In genomic region chr12:11836282-11836963, GRCh38 we compare ENCODE assay signal across 8 cellular contexts.
A peak's percentile ranks its signal among the peaks of the same experiment; 100 is the strongest.
DNase-seq lines count a peak whose midpoint lies in the region; ATAC-seq and TF ChIP-seq lines count a peak whose summit lies in the region.

No MANE protein-coding gene starts in this region.

- no peaks in the 10 kb centered on the region for H3K4me1 ChIP-seq in naive thymus-derived CD4-positive, alpha-beta T cell (ENCODE audit: control insufficient read depth in 2 of 2, insufficient read depth in 2 of 2, low read length in 2 of 2)
- peaks cover 0 to 6% of the 10 kb centered on the region in 2 experiments; a peak in 2 of 4 replicates for H3K4me1 ChIP-seq in SK-N-SH (ENCODE audit: control insufficient read depth in 1 of 2, insufficient read depth in 2 of 2, low read depth in 1 of 2, low read length in 1 of 2)

- H3K4me3 ChIP-seq in GM12864 (ENCODE audit: low read depth, low read length) (no peak overlapping the region; the same call in 1 of the 2 replicates), SK-N-SH (ENCODE audit: low read depth in 2 of 2, low read length in 1 of 2) (no peak overlapping the region)
- no peak overlapping the region for H3K4me3 ChIP-seq in naive thymus-derived CD4-positive, alpha-beta T cell (ENCODE audit: low read length)

- in situ Hi-C loops in ACHN (cut with HindIII; ENCODE audit: low pct_ligation_motif_present, low pct_unique_long_range_greater_than_20kb, low sequenced_read_pairs): no loop called here

- no peak for TF ChIP-seq RAD21 in SK-N-SH (IDR thresholded peaks at IDR 0.05; ENCODE audit: low read length)

- no peak for TF ChIP-seq CTCF in GM12864 (IDR thresholded peaks at IDR 0.05; ENCODE audit: low read depth, low read length, missing control alignments)
- TF ChIP-seq CTCF in SK-N-SH (IDR thresholded peaks at IDR 0.05): no peak

- H2AFZ ChIP-seq in SK-N-SH (ENCODE audit: low read depth): no peak overlapping the region

- intact Hi-C loops in naive thymus-derived CD4-positive, alpha-beta T cell (cut with micrococcal nuclease): loop anchor here in 1 of 2 donors (5.0 to 10.0 kb wide), 4 partner anchors 121 to 196 kb away; no protein-coding TSS in a partner anchor

- no peak for TF ChIP-seq EP300 in SK-N-SH (IDR thresholded peaks at IDR 0.05; ENCODE audit: borderline replicate concordance in 1 of 2, low read depth in 1 of 2, low read length in 1 of 2)

- peaks cover 0 to 11% (median 0%) of the 10 kb centered on the region in 3 experiments for H3K36me3 ChIP-seq in naive thymus-derived CD4-positive, alpha-beta T cell (ENCODE audit: control insufficient read depth in 2 of 3, insufficient read depth in 3 of 3, low read length in 3 of 3)
- peaks cover 10 to 15% of the 10 kb centered on the region in 2 experiments for H3K36me3 ChIP-seq in SK-N-SH (replicated peaks in 1 of 2; ENCODE audit: control insufficient read depth in 1 of 2, insufficient read depth in 2 of 2, low read length in 1 of 2)

- ATAC-seq in GM21390 (IDR thresholded peaks at IDR 0.05; ENCODE audit: unreplicated experiment) (peak; percentile 88), HG03575 (IDR thresholded peaks at IDR 0.05; ENCODE audit: extremely low read depth, insufficient number of reproducible peaks, low FRiP score, unreplicated experiment) (peak; percentile 72)
- ATAC-seq in naive thymus-derived CD4-positive, alpha-beta T cell: peak; percentile 79

- peak overlapping the region in 1 of 10 donors; percentile 79 for H3K4me3 Mint-ChIP-seq in naive thymus-derived CD4-positive, alpha-beta T cell

- peak overlapping the region in 3 of 9 donors; percentile 12 to 81 (median 61) for H3K27ac Mint-ChIP-seq in naive thymus-derived CD4-positive, alpha-beta T cell

- H3K9me3 ChIP-seq in naive thymus-derived CD4-positive, alpha-beta T cell (ENCODE audit: control insufficient read depth in 2 of 3, low read length in 3 of 3): no peaks in the 10 kb centered on the region
- no peaks in the 10 kb centered on the region for H3K9me3 ChIP-seq in SK-N-SH

- no peaks in the 10 kb centered on the region for H3K79me2 ChIP-seq in SK-N-SH (ENCODE audit: insufficient read depth)

- no peak overlapping the region for H3K9ac ChIP-seq in SK-N-SH

- no peaks in the 10 kb centered on the region for H3K27me3 Mint-ChIP-seq in naive thymus-derived CD4-positive, alpha-beta T cell

- no peaks in the 10 kb centered on the region for H3K9me3 Mint-ChIP-seq in naive thymus-derived CD4-positive, alpha-beta T cell

- 92% methylated on average over 11 of the region's 11 CpGs for WGBS in SK-N-SH (ENCODE audit: low lambda C conversion rate)

- H3F3A ChIP-seq in SK-N-SH (replicated peaks; ENCODE audit: insufficient read depth): peaks cover 5% of the 10 kb centered on the region

- H3K4me1 Mint-ChIP-seq in naive thymus-derived CD4-positive, alpha-beta T cell: peaks cover 8 to 54% (median 26%) of the 10 kb centered on the region in 7 donors

- H3K36me3 Mint-ChIP-seq in naive thymus-derived CD4-positive, alpha-beta T cell: peaks cover 9 to 55% (median 38%) of the 10 kb centered on the region in 5 donors

- POLR2A ChIA-PET in naive thymus-derived CD4-positive, alpha-beta T cell (lab: Charles Lee): interaction anchor here (0.8 kb wide), 1 partner anchor 1961 kb away, joined by 3 read pairs; no protein-coding TSS in a partner anchor
- POLR2A ChIA-PET in SK-N-SH (lab: Yijun Ruan, JAX): no interaction called here

- no peaks in the 10 kb centered on the region for H4K20me1 ChIP-seq in SK-N-SH (ENCODE audit: insufficient read depth)

- H3K9me2 ChIP-seq in SK-N-SH: no peaks in the 10 kb centered on the region

- H3K4me2 ChIP-seq in SK-N-SH: no peak overlapping the region

- H3K27ac ChIP-seq in naive thymus-derived CD4-positive, alpha-beta T cell (ENCODE audit: low read depth, low read length): no peak overlapping the region
- H3K27ac ChIP-seq in SK-N-SH (ENCODE audit: low read depth in 2 of 2, low read length in 1 of 2): no peak overlapping the region

- no peaks in the 10 kb centered on the region for H3K27me3 ChIP-seq in naive thymus-derived CD4-positive, alpha-beta T cell (ENCODE audit: control insufficient read depth in 2 of 2, insufficient read depth in 2 of 2, low read length in 2 of 2)
- H3K27me3 ChIP-seq in SK-N-SH (ENCODE audit: insufficient read depth): no peaks in the 10 kb centered on the region

- DNase-seq in GM12864 (ENCODE audit: low read depth) (peak; percentile 98), activated T-cell treated with anti-CD3 and anti-CD28 coated beads for 48 hours (ENCODE audit: low read depth) (peak; percentile 64), SK-N-SH (no peak), putamen (ENCODE audit: low spot score) (no peak), ACHN (no peak)
- peak in 1 of 9 donors; percentile 76 for DNase-seq in naive thymus-derived CD4-positive, alpha-beta T cell

- CTCF ChIA-PET in naive thymus-derived CD4-positive, alpha-beta T cell (lab: Charles Lee): no interaction called here
- CTCF ChIA-PET in SK-N-SH (lab: Yijun Ruan, JAX): no interaction called here

TF ChIP-seq in SK-N-SH, 30 proteins besides CTCF, POLR2A, EP300 and RAD21:
- TF ChIP-seq EZH2phosphoT487 (IDR thresholded peaks at IDR 0.05; ENCODE audit: borderline replicate concordance, low read depth) (no peak), FOXM1 (IDR thresholded peaks at IDR 0.05; ENCODE audit: low read depth) (no peak), USF1 (IDR thresholded peaks at IDR 0.05; ENCODE audit: borderline replicate concordance, low read depth) (no peak), TCF12 (IDR thresholded peaks at IDR 0.05) (no peak), TEAD4 (IDR thresholded peaks at IDR 0.05; ENCODE audit: borderline replicate concordance, insufficient read depth) (no peak), NFIC (IDR thresholded peaks at IDR 0.05; ENCODE audit: borderline replicate concordance) (no peak), CHD2 (IDR thresholded peaks at IDR 0.05; ENCODE audit: low read length, partially characterized antibody) (no peak), GATA2 (CRISPR knock-in tag; IDR thresholded peaks at IDR 0.05) (no peak), SMC3 (IDR thresholded peaks at IDR 0.05; ENCODE audit: low read depth, low read length) (no peak), MXI1 (IDR thresholded peaks at IDR 0.05; ENCODE audit: low read depth, low read length) (no peak), GABPA (IDR thresholded peaks at IDR 0.05; ENCODE audit: low read depth) (no peak), REST (IDR thresholded peaks at IDR 0.05; ENCODE audit: low read depth, low read length) (no peak), FOSL2 (IDR thresholded peaks at IDR 0.05; ENCODE audit: borderline replicate concordance, low read depth) (no peak), YY1 (IDR thresholded peaks at IDR 0.05; ENCODE audit: low read depth) (no peak), NRF1 (IDR thresholded peaks at IDR 0.05; ENCODE audit: low read depth, low read length) (no peak), FOXJ3 (CRISPR knock-in tag; IDR thresholded peaks at IDR 0.05) (no peak)
- TF ChIP-seq, protein P1, sequence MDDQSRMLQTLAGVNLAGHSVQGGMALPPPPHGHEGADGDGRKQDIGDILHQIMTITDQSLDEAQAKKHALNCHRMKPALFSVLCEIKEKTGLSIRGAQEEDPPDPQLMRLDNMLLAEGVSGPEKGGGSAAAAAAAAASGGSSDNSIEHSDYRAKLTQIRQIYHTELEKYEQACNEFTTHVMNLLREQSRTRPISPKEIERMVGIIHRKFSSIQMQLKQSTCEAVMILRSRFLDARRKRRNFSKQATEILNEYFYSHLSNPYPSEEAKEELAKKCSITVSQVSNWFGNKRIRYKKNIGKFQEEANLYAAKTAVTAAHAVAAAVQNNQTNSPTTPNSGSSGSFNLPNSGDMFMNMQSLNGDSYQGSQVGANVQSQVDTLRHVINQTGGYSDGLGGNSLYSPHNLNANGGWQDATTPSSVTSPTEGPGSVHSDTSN (IDR thresholded peaks at IDR 0.05): no peak

Comparison
In these comparisons a context has a peak if more than half of its experiments do, and no peak if none do; other contexts are left out.
1. DNase-seq: peak in GM12864 (single experiment) and activated T-cell treated with anti-CD3 and anti-CD28 coated beads for 48 hours (single experiment); none in SK-N-SH (single experiment), putamen (single experiment) and ACHN (single experiment).
2. Peak in every context shown above with its lines, with median percentiles within 50 percentile points of each other: ATAC-seq.